Comparison of ENCODE assay signal across 8 cellular contexts in genomic region chr1:147627435-147628110, GRCh38. TPM values are rescaled to one million over a fixed set of nuclear protein-coding genes. Genes with fewer than 3 reads are reported as not detected.
DNase-seq lines count a peak whose midpoint lies in the region; TF ChIP-seq lines count a peak whose summit lies in the region.

No MANE protein-coding gene starts in this region.

- H3K79me2 ChIP-seq in smooth muscle cell (ENCODE audit: low read depth): no peaks in the 10 kb centered on the region

- H2AFZ ChIP-seq in smooth muscle cell (ENCODE audit: low read depth): no peak overlapping the region

- H3K9me3 ChIP-seq in SJCRH30 (replicated peaks) (no peaks in the 10 kb centered on the region), adipocyte (ENCODE audit: control insufficient read depth, low read length) (no peaks in the 10 kb centered on the region), left ventricle myocardium inferior (replicated peaks) (no peaks in the 10 kb centered on the region), smooth muscle cell (replicated peaks; ENCODE audit: low read depth) (no peaks in the 10 kb centered on the region)

- no peak overlapping the region for H3K4me2 ChIP-seq in smooth muscle cell

- intact Hi-C loops in left ventricle myocardium inferior (cut with micrococcal nuclease): loop anchor here (5.0 kb wide), 1 partner anchor 130 kb away; no protein-coding TSS in a partner anchor

- H3K9ac ChIP-seq in adipocyte (ENCODE audit: low read length) (no peak overlapping the region), smooth muscle cell (ENCODE audit: low read depth) (no peak overlapping the region)

- H3K4me3 ChIP-seq in SJCRH30: no peak overlapping the region
- H3K4me3 ChIP-seq in adipocyte (ENCODE audit: low read length): no peak overlapping the region
- no peak overlapping the region for H3K4me3 ChIP-seq in left ventricle myocardium inferior
- H3K4me3 ChIP-seq in smooth muscle cell: no peak overlapping the region

- no peaks in the 10 kb centered on the region for H4K20me1 ChIP-seq in smooth muscle cell (ENCODE audit: low read depth)

- no peaks in the 10 kb centered on the region for H3F3A ChIP-seq in smooth muscle cell (ENCODE audit: low read depth)

- H3K36me3 ChIP-seq in SJCRH30 (peaks cover 4% of the 10 kb centered on the region; the same call in 1 of the 2 replicates), adipocyte (ENCODE audit: control insufficient read depth, insufficient read depth, low read length, severe bottlenecking) (no peaks in the 10 kb centered on the region), left ventricle myocardium inferior (peaks cover 21% of the 10 kb centered on the region), smooth muscle cell (ENCODE audit: low read depth) (no peaks in the 10 kb centered on the region)

- H3K27me3 ChIP-seq in SJCRH30: no peaks in the 10 kb centered on the region
- H3K27me3 ChIP-seq in adipocyte (replicated peaks; ENCODE audit: control insufficient read depth, insufficient read depth, low read length): no peaks in the 10 kb centered on the region
- no peaks in the 10 kb centered on the region for H3K27me3 ChIP-seq in left ventricle myocardium inferior (ENCODE audit: low read depth)
- no peaks in the 10 kb centered on the region for H3K27me3 ChIP-seq in smooth muscle cell (ENCODE audit: low read depth)

- H3K27ac ChIP-seq in SJCRH30: no peak overlapping the region
- H3K27ac ChIP-seq in left ventricle myocardium inferior (replicated peaks): no peak overlapping the region
- H3K27ac ChIP-seq in smooth muscle cell (ENCODE audit: low read depth): no peak overlapping the region

- peak; percentile 94 for TF ChIP-seq CTCF in left ventricle myocardium inferior (IDR thresholded peaks at IDR 0.05; ENCODE audit: borderline replicate concordance)
- TF ChIP-seq CTCF in smooth muscle cell (IDR thresholded peaks at IDR 0.05; ENCODE audit: borderline replicate concordance, insufficient read depth, poor library complexity, severe bottlenecking): peak; percentile 89

- DNase-seq in SIG-M5 treated with dmso at 0.1 percent for 504 hours (lab: John Stamatoyannopoulos, UW; ENCODE audit: unreplicated experiment) (peak; percentile 45), SIG-M5 (lab: John Stamatoyannopoulos, UW) (no peak), HT1080 (ENCODE audit: low read depth) (peak; percentile 34), SJCRH30 (peak; percentile 38 to 67), adipocyte (ENCODE audit: low read depth) (peak; percentile 75), left ventricle myocardium inferior (peak; percentile 35), smooth muscle cell (lab: John Stamatoyannopoulos, UW; ENCODE audit: unreplicated experiment) (no peak), cortex of kidney (lab: John Stamatoyannopoulos, UW) (no peak)

- 31% methylated on average over 3 of the region's 3 CpGs for WGBS in smooth muscle cell (ENCODE audit: low lambda C conversion rate)

- no peaks in the 10 kb centered on the region for H3K4me1 ChIP-seq in SJCRH30
- peaks cover 8% of the 10 kb centered on the region for H3K4me1 ChIP-seq in adipocyte (ENCODE audit: control insufficient read depth, insufficient read depth, low read length)
- no peaks in the 10 kb centered on the region for H3K4me1 ChIP-seq in left ventricle myocardium inferior
- no peaks in the 10 kb centered on the region for H3K4me1 ChIP-seq in smooth muscle cell (ENCODE audit: low read depth)

RNA-seq across cellular contexts. Expression of gene ACP6, which starts 42.8 kb away (rescaled TPM):
- 14.1 and 20.3 TPM in 2 replicates for total RNA-seq in HT1080 (2014; rRNA removed; shearing (Covaris generic))
- polyA plus RNA-seq in HT1080 (2015; cell fraction: cytosol; rRNA removed): 16.2 and 18.7 TPM in 2 replicates
- 41.3 and 42.5 TPM in 2 replicates for polyA plus RNA-seq in HT1080 (2015; cell fraction: nucleus; rRNA removed)
- total RNA-seq in SJCRH30 (2014; rRNA removed; shearing (Covaris generic)): 1.6 and 1.8 TPM in 2 replicates
- total RNA-seq in left ventricle myocardium inferior (10.9 TPM), smooth muscle cell (6.4 and 7.6 TPM in 2 replicates)
- 11.8 and 12.5 TPM in 2 replicates for polyA plus RNA-seq in smooth muscle cell

Comparison
In these comparisons a context has a peak if more than half of its experiments do, and no peak if none do; other contexts are left out.
1. DNase-seq: peak in SIG-M5 treated with dmso at 0.1 percent for 504 hours (single experiment), HT1080 (single experiment), SJCRH30 (2 of 2), adipocyte (single experiment) and left ventricle myocardium inferior (single experiment); none in SIG-M5 (single experiment), smooth muscle cell (single experiment) and cortex of kidney (single experiment).